ENCODE assay signal across 27 cellular contexts in the genomic region with DNA sequence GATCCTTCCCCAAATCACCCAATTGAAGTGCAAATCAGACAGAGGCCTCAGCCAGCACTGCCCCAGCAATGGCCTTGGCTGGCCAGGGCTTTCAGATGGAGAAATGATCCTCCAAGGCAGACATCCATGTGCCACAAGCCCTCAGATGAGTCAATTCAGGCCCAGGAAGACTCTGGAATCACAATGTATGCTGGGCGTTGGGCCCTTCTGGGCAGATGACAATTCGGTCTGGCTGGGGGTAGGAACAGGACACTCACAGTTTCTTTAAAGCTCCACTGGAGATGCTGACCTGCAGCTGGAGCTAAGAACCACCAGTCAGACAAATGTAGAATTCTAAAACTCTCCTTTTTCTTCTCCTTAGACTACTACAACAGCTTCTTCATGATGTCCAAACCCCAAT. TPM values are rescaled to one million over a fixed set of nuclear protein-coding genes. Genes with fewer than 3 reads are reported as not detected.
DNase-seq lines count a peak whose midpoint lies in the region; ATAC-seq and TF ChIP-seq lines count a peak whose summit lies in the region.
"Had no signal": no experiment of that assay in that cellular context is flagged by ENCODE, and none has a peak within 500 bp of the region (broad histone marks: within the 10 kb centered on the region; RNA-seq: fewer than 3 reads in every experiment).

No MANE protein-coding gene starts in this region.

- no peak overlapping the region for H3K4ac ChIP-seq in trophoblast cell (ENCODE audit: low read depth, low read length)

- BruUV-seq in Caco-2 (replicated peaks; lab: Mats Ljungman, UMichigan): no TSS peak

- peak overlapping the region; percentile 6 for H3K9ac ChIP-seq in Loucy (ENCODE audit: low read depth, low read length, poor library complexity, severe bottlenecking)
- no peak overlapping the region for H3K9ac ChIP-seq in trophoblast cell (ENCODE audit: low read length)

- peaks cover 4% of the 10 kb centered on the region; the same call in 1 of the 2 replicates for H3F3A ChIP-seq in Loucy (ENCODE audit: low read depth)

- H3K4me1 Mint-ChIP-seq in Caco-2 (ENCODE audit: low read depth, unreplicated experiment): peaks cover 22% of the 10 kb centered on the region
- H3K4me1 Mint-ChIP-seq: H9 had no signal

- no peak overlapping the region for H2BK5ac ChIP-seq in trophoblast cell (ENCODE audit: low read depth, low read length, poor library complexity)

- ATAC-seq in GM21723 (IDR thresholded peaks at IDR 0.05; ENCODE audit: unreplicated experiment) (no peak), HG02981 (IDR thresholded peaks at IDR 0.05; ENCODE audit: unreplicated experiment) (no peak), GM19463 (IDR thresholded peaks at IDR 0.05; ENCODE audit: unreplicated experiment) (no peak), GM18505 (IDR thresholded peaks at IDR 0.05; ENCODE audit: unreplicated experiment) (no peak)
- ATAC-seq: Right ventricle myocardium inferior had no signal

- no peaks in the 10 kb centered on the region for H3K36me3 Mint-ChIP-seq in Caco-2 (ENCODE audit: insufficient read depth, unreplicated experiment)

- H3K4me3 ChIP-seq in Caco-2 (ENCODE audit: low read depth, low read length) (no peak overlapping the region), Loucy (ENCODE audit: low read length, poor library complexity, severe bottlenecking) (no peak overlapping the region), hepatocyte (no peak overlapping the region), trophoblast cell (ENCODE audit: low read depth, low read length) (no peak overlapping the region)
- H3K4me3 ChIP-seq: MG63, PC-9, SJSA1 had no signal

- intact Hi-C loops in Caco-2 (cut with micrococcal nuclease; ENCODE audit: unreplicated experiment): no loop called here

- H3K4me1 ChIP-seq in Caco-2 (peaks cover 31% of the 10 kb centered on the region), Loucy (ENCODE audit: insufficient read depth, low read length, poor library complexity, severe bottlenecking) (peaks cover 44% of the 10 kb centered on the region), hepatocyte (ENCODE audit: insufficient read depth) (peaks cover 19% of the 10 kb centered on the region), trophoblast cell (ENCODE audit: control insufficient read depth in 1 of 2, insufficient read depth in 2 of 2, low read length in 2 of 2) (peaks cover 0 to 5% of the 10 kb centered on the region in 2 experiments)
- H3K4me1 ChIP-seq: SJSA1 had no signal

- no peaks in the 10 kb centered on the region for H3K79me2 ChIP-seq in Loucy (ENCODE audit: insufficient read depth, low read length)
- H3K79me2 ChIP-seq in hepatocyte: no peaks in the 10 kb centered on the region
- H3K79me2 ChIP-seq in trophoblast cell (ENCODE audit: control insufficient read depth, insufficient read depth, low read length, poor library complexity): no peaks in the 10 kb centered on the region

- no peaks in the 10 kb centered on the region for H3K79me1 ChIP-seq in trophoblast cell (ENCODE audit: low read length)

- H3K4me3 Mint-ChIP-seq in Caco-2 (ENCODE audit: unreplicated experiment): no peak overlapping the region
- H3K4me3 Mint-ChIP-seq: CD4-positive, alpha-beta memory T cell; H9 had no signal

- H2AFZ ChIP-seq in Loucy (ENCODE audit: low read length): peak overlapping the region; percentile 58
- H2AFZ ChIP-seq in hepatocyte: no peak overlapping the region
- no peak overlapping the region for H2AFZ ChIP-seq in trophoblast cell (ENCODE audit: insufficient read depth, low read length, poor library complexity)
- H2AFZ ChIP-seq: PC-9 had no signal

- H4K8ac ChIP-seq in trophoblast cell (ENCODE audit: low read depth, low read length): peak overlapping the region; percentile 33

- peak overlapping the region; percentile 21 for H3K4me2 ChIP-seq in Loucy (ENCODE audit: low read depth, low read length, poor library complexity, severe bottlenecking)
- no peak overlapping the region for H3K4me2 ChIP-seq in hepatocyte
- no peak overlapping the region for H3K4me2 ChIP-seq in trophoblast cell (ENCODE audit: low read length)
- H3K4me2 ChIP-seq: PC-9 had no signal

- H3K9me3 Mint-ChIP-seq in Caco-2 (ENCODE audit: unreplicated experiment): peaks cover 12% of the 10 kb centered on the region

- DNase-seq in Caco-2 (no peak), hepatocyte (ENCODE audit: low spot score) (no peak), trophoblast cell (peak; percentile 17 to 33)
- DNase-seq: C1 segment of cervical spinal cord; CD4-positive, alpha-beta memory T cell; COR-L47; H9; KBM-7; MG63; NCI-H1105 treated with DMSO at 0.1 percent for 48 hours; NCI-H146; NCI-H2029 treated with DMSO at 0.1 percent for 48 hours; NCI-H446 treated with DMSO at 0.1 percent for 48 hours; NCI-H526; NCI-H82; NK-92 treated with Interleukin-12 subunit alpha and Interleukin-12 subunit beta, amount 100 ng/mL, for 24 hours; PC-9 had no signal

- H3K9me3 ChIP-seq in Caco-2 (peaks cover 5% of the 10 kb centered on the region; the same call in 1 of the 2 replicates), Loucy (ENCODE audit: insufficient read depth, low read depth, low read length) (no peaks in the 10 kb centered on the region), hepatocyte (ENCODE audit: low read depth) (no peaks in the 10 kb centered on the region), trophoblast cell (ENCODE audit: insufficient read depth, low read depth, low read length) (no peaks in the 10 kb centered on the region)
- H3K9me3 ChIP-seq: MG63, SJSA1 had no signal

- no peak overlapping the region for H3K14ac ChIP-seq in trophoblast cell (ENCODE audit: low read length)

- H3K27ac Mint-ChIP-seq in Caco-2 (ENCODE audit: unreplicated experiment): peak overlapping the region; percentile 50
- H3K27ac Mint-ChIP-seq: CD4-positive, alpha-beta memory T cell; H9 had no signal

- H4K20me1 ChIP-seq in Loucy (ENCODE audit: insufficient read depth, low read length, poor library complexity, severe bottlenecking) (no peaks in the 10 kb centered on the region), hepatocyte (ENCODE audit: insufficient read depth, poor library complexity, severe bottlenecking) (no peaks in the 10 kb centered on the region)

- H3K36me3 ChIP-seq in Caco-2 (ENCODE audit: control insufficient read depth, insufficient read depth, low read length) (no peaks in the 10 kb centered on the region), Loucy (ENCODE audit: insufficient read depth, low read length) (no peaks in the 10 kb centered on the region), hepatocyte (replicated peaks; ENCODE audit: insufficient read depth, low read depth) (no peaks in the 10 kb centered on the region), trophoblast cell (ENCODE audit: control insufficient read depth in 1 of 2, insufficient read depth in 2 of 2, low read length in 2 of 2) (no peaks in the 10 kb centered on the region)
- H3K36me3 ChIP-seq: MG63, SJSA1 had no signal

- H3K18ac ChIP-seq in trophoblast cell (ENCODE audit: low read length): no peak overlapping the region

- no peak overlapping the region for H4K91ac ChIP-seq in trophoblast cell (ENCODE audit: low read depth, low read length)

- H3K9me2 ChIP-seq in Loucy (replicated peaks; ENCODE audit: low read depth, low read length) (no peaks in the 10 kb centered on the region), hepatocyte (replicated peaks; ENCODE audit: insufficient read depth) (no peaks in the 10 kb centered on the region)

- no peak for TF ChIP-seq POLR2A in GM18505 (IDR thresholded peaks at IDR 0.05; ENCODE audit: borderline replicate concordance, extremely low read depth, insufficient read depth, insufficient read length)

- H3K27ac ChIP-seq in hepatocyte (peak overlapping the region; percentile 54), trophoblast cell (ENCODE audit: low read depth, low read length) (no peak overlapping the region)
- H3K27ac ChIP-seq: PC-9, SJSA1 had no signal

- H4K12ac ChIP-seq in trophoblast cell (ENCODE audit: low read depth, low read length): no peak overlapping the region

- no peak overlapping the region for H2BK12ac ChIP-seq in trophoblast cell (ENCODE audit: low read length)

- H2BK120ac ChIP-seq in trophoblast cell (ENCODE audit: insufficient read depth, low read length, poor library complexity): no peak overlapping the region

- H2AK5ac ChIP-seq in trophoblast cell (ENCODE audit: low read length): no peak overlapping the region

- CTCF ChIA-PET in Caco-2 (lab: Charles Lee): no interaction called here

- H3K23ac ChIP-seq in trophoblast cell (ENCODE audit: low read length): no peak overlapping the region

- TF ChIP-seq CTCF in Caco-2 (IDR thresholded peaks at IDR 0.05; ENCODE audit: insufficient read depth in 1 of 2, low read depth in 1 of 2, low read length in 1 of 2, severe bottlenecking in 1 of 2, unreplicated experiment in 1 of 2) (no peak), Loucy (conservative IDR thresholded peaks at IDR 0.05; ENCODE audit: low read length) (no peak), hepatocyte (IDR thresholded peaks at IDR 0.05; ENCODE audit: poor library complexity) (no peak)

- no peaks in the 10 kb centered on the region for H3K27me3 ChIP-seq in Caco-2 (replicated peaks; ENCODE audit: control insufficient read depth, insufficient read depth, low read length)
- no peaks in the 10 kb centered on the region for H3K27me3 ChIP-seq in Loucy (ENCODE audit: insufficient read depth, low read length, poor library complexity, severe bottlenecking)
- H3K27me3 ChIP-seq in hepatocyte: no peaks in the 10 kb centered on the region
- H3K27me3 ChIP-seq in trophoblast cell (ENCODE audit: insufficient read depth, low read length): no peaks in the 10 kb centered on the region
- H3K27me3 ChIP-seq: MG63, SJSA1 had no signal

- 78% methylated on average over 2 of the region's 2 CpGs for WGBS in hepatocyte (ENCODE audit: low lambda C conversion rate, missing lambda C conversion rate)
- WGBS in trophoblast cell (ENCODE audit: extremely low coverage, insufficient coverage, insufficient read length): no CpG with 5 or more reads among the region's 2 CpGs

- POLR2A ChIA-PET in Caco-2 (lab: Charles Lee): no interaction called here

- no peaks in the 10 kb centered on the region for H3K27me3 Mint-ChIP-seq in Caco-2 (ENCODE audit: insufficient read depth, unreplicated experiment)
- H3K27me3 Mint-ChIP-seq: CD4-positive, alpha-beta memory T cell had no signal

RNA-seq across cellular contexts. Expression of gene CRYGC, which starts 7.1 kb away (rescaled TPM):
- total RNA-seq in Caco-2 (2022): not detected in 2 replicates
- 1.3 TPM in 1 of 2 replicates, not detected in the other for total RNA-seq in hepatocyte
- 1.3 TPM in 2 replicates for polyA plus RNA-seq in hepatocyte
- 0.17 and 0.25 TPM in 2 replicates for polyA plus RNA-seq in trophoblast cell (2013)
- total RNA-seq: CD4-positive, alpha-beta memory T cell; H9; HT1080; LHCN-M2; PC-9; Right ventricle myocardium inferior; RPMI7951; SJSA1 had no signal
- polyA plus RNA-seq: CD4-positive, alpha-beta memory T cell had no signal

RNA-seq across cellular contexts. Expression of gene CRYGB, which starts 9.3 kb away (rescaled TPM):
- total RNA-seq in Caco-2 (2022) (not detected in 2 replicates), hepatocyte (not detected in 2 replicates)
- polyA plus RNA-seq in hepatocyte: not detected in 2 replicates
- not detected in 2 replicates for polyA plus RNA-seq in trophoblast cell (2013)
- total RNA-seq: CD4-positive, alpha-beta memory T cell; H9; HT1080; LHCN-M2; PC-9; Right ventricle myocardium inferior; RPMI7951; SJSA1 had no signal
- polyA plus RNA-seq: CD4-positive, alpha-beta memory T cell had no signal

RNA-seq across cellular contexts. Expression of gene CRYGD, which starts 12.4 kb away (rescaled TPM):
- total RNA-seq in Caco-2 (2022) (not detected in 2 replicates), hepatocyte (not detected in 2 replicates)
- 0.47 and 0.85 TPM in 2 replicates for polyA plus RNA-seq in hepatocyte
- polyA plus RNA-seq in trophoblast cell (2013): not detected in 2 replicates
- total RNA-seq: CD4-positive, alpha-beta memory T cell; H9; HT1080; LHCN-M2; PC-9; Right ventricle myocardium inferior; RPMI7951; SJSA1 had no signal
- polyA plus RNA-seq: CD4-positive, alpha-beta memory T cell had no signal

RNA-seq across cellular contexts. Expression of gene CRYGA, which starts 26.7 kb away (rescaled TPM):
- not detected in 2 replicates for total RNA-seq in Caco-2 (2022)
- not detected in 2 replicates for total RNA-seq in hepatocyte
- not detected in 2 replicates for polyA plus RNA-seq in hepatocyte
- polyA plus RNA-seq in trophoblast cell (2013): not detected in 2 replicates
- total RNA-seq: CD4-positive, alpha-beta memory T cell; H9; HT1080; LHCN-M2; PC-9; Right ventricle myocardium inferior; RPMI7951; SJSA1 had no signal
- polyA plus RNA-seq: CD4-positive, alpha-beta memory T cell had no signal

RNA-seq across cellular contexts. Expression of gene C2orf80, which starts 53.1 kb away (rescaled TPM):
- not detected in 2 replicates for total RNA-seq in Caco-2 (2022)
- not detected in 2 replicates for total RNA-seq in hepatocyte
- polyA plus RNA-seq in hepatocyte: not detected in 2 replicates
- polyA plus RNA-seq in trophoblast cell (2013): not detected in 2 replicates
- total RNA-seq: CD4-positive, alpha-beta memory T cell; H9; HT1080; LHCN-M2; PC-9; Right ventricle myocardium inferior; RPMI7951; SJSA1 had no signal
- polyA plus RNA-seq: CD4-positive, alpha-beta memory T cell had no signal

Comparison
In these comparisons a context has a peak if more than half of its experiments do, and no peak if none do; other contexts are left out.
1. DNase-seq: peak in trophoblast cell (2 of 2); none in Caco-2 (0 of 2) and hepatocyte (single experiment).